In the genomic region with DNA sequence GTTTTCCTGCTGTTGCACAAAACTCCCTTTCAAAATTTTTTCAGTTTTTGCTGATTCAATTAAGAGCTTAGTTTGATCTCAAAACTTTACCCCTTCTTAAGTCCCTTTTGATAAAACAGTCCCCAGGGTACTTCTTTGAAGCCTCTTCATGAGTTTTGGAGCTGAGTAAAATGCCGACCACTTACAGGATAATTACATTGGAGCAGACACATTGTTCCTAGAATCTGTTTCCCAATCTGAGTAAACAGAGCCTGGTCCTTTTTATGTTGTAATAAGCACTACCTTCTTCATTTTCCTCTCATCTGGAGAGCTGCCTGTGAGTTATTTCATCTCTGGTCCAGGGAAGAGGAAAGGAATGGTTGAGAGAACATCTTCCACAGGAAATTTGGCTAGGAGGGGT, we compare ENCODE assay signal across 13 cellular contexts.
"Had no signal": no experiment of that assay in that cellular context is flagged by ENCODE, and none has a peak within 500 bp of the region (broad histone marks: within the 10 kb centered on the region; RNA-seq: fewer than 3 reads in every experiment).

No MANE protein-coding gene starts in this region.

- ATAC-seq: WTC11 had no signal

- H3K36me3 ChIP-seq: left ventricle myocardium inferior, sigmoid colon had no signal

- H3K9me3 ChIP-seq: left ventricle myocardium inferior, sigmoid colon had no signal

- H3K4me3 ChIP-seq: left ventricle myocardium inferior, sigmoid colon had no signal

- DNase-seq: activated CD4-positive, alpha-beta T cell treated with anti-CD3 and anti-CD28 coated beads for 48 hours; activated CD8-positive, alpha-beta memory T cell treated with anti-CD3 and anti-CD28 coated beads for 24 hours; activated naive CD4-positive, alpha-beta T cell treated with anti-CD3 and anti-CD28 coated beads, Interleukin-2, amount 10 ng/mL, durations not matched to agents 7 days and 5 days; central memory CD4-positive, alpha-beta T cell; cortex of kidney; effector CD8-positive, alpha-beta T cell; left ventricle myocardium inferior; mesenchymal stem cell; sigmoid colon; stimulated activated naive CD4-positive, alpha-beta T cell; substantia nigra; trophoblast cell had no signal

- H3K27me3 ChIP-seq: sigmoid colon had no signal

- H3K27ac ChIP-seq: left ventricle myocardium inferior, sigmoid colon had no signal
